Comparison of ENCODE assay signal across 19 cellular contexts in the genomic region with DNA sequence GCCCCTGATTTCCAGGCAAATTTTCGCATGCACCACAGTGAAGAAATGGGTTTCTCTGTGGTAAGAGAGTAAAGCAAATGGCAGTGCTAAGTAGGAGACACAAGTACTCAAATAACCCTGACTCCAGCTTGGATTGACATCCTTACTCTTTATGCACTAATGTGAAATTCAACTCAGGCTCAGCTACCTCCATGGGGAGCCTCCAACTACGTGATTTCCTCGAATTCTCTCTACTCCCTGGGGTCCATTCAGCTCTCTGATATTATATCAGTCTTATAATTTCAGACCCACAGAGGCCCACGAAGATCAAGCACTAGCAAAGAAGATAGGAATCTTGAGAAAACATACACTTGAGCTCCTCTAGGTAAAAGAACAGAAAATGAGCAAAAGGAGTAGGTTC.
"Had no signal": no experiment of that assay in that cellular context is flagged by ENCODE, and none has a peak within 500 bp of the region (broad histone marks: within the 10 kb centered on the region; RNA-seq: fewer than 3 reads in every experiment).

No MANE protein-coding gene starts in this region.

- H3K36me3 ChIP-seq: colonic mucosa, esophagus muscularis mucosa, gastrocnemius medialis, heart right ventricle, left lung, lower lobe of right lung had no signal

- ATAC-seq: gastrocnemius medialis, heart right ventricle, left cardiac atrium, left lung, left ventricle myocardium superior, lower lobe of right lung had no signal

- H3K4me1 ChIP-seq: colonic mucosa, gastrocnemius medialis, left lung, lower lobe of right lung had no signal

- H3K4me3 ChIP-seq: colonic mucosa, esophagus muscularis mucosa, gastrocnemius medialis, heart right ventricle, left lung, lower lobe of right lung had no signal

- H3K27ac Mint-ChIP-seq: dendritic cell treated with granulocyte-macrophage colony-stimulating factor and Interleukin-4, amounts not matched to agents 40 ng/mL and 50 ng/mL, for 4 days had no signal

- H3K27ac ChIP-seq: colonic mucosa, esophagus muscularis mucosa, gastrocnemius medialis, heart right ventricle, left lung, lower lobe of right lung had no signal

- H3K9me3 ChIP-seq: colonic mucosa, esophagus muscularis mucosa, gastrocnemius medialis, heart right ventricle, left lung, lower lobe of right lung had no signal

- H3K27me3 ChIP-seq: colonic mucosa, esophagus muscularis mucosa, gastrocnemius medialis, heart right ventricle, left lung had no signal

- DNase-seq: colonic mucosa; cortex of kidney; effector CD4-positive, alpha-beta T cell; effector memory CD4-positive, alpha-beta T cell; foreskin fibroblast; foreskin melanocyte; gastrocnemius medialis; glutamatergic neuron; head of caudate nucleus; heart right ventricle; hippocampal formation; left cardiac atrium; left lung; left ventricle myocardium superior; lower lobe of right lung; mesenchymal stem cell; midbrain had no signal

- H3K4me3 Mint-ChIP-seq: dendritic cell treated with granulocyte-macrophage colony-stimulating factor and Interleukin-4, amounts not matched to agents 40 ng/mL and 50 ng/mL, for 4 days had no signal

- H3K27me3 Mint-ChIP-seq: dendritic cell treated with granulocyte-macrophage colony-stimulating factor and Interleukin-4, amounts not matched to agents 40 ng/mL and 50 ng/mL, for 4 days had no signal
